In the genomic region with DNA sequence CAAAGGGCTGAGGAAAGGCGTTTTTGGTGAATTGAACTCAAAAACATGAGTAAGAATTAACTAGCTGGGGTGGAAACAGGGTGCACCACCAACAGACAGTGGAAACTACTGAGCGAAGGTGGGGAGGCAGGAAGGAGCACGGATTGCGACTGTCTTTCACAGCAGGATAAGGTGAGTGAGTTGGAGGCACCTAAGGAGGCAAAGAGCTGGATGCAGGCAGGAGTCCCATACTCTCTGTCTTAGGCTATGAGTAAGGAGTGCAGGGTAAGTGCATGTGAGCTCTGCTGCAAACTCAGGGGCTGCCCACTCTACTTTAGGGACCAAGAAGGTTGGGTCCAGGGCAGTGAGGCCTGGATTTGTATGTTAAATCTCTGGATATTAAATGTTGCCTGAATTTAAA, we compare ENCODE assay signal across 1 cellular context.
TF ChIP-seq lines count a peak whose summit lies in the region.

No MANE protein-coding gene starts in this region.

TF ChIP-seq in H1, 55 proteins besides CTCF, POLR2A, EP300 and RAD21:
- TF ChIP-seq JUN (IDR thresholded peaks at IDR 0.05; ENCODE audit: low read depth, low read length) (no peak), TCF12 (IDR thresholded peaks at IDR 0.05; ENCODE audit: low read depth, low read length) (no peak), TAF1 (IDR thresholded peaks at IDR 0.05; ENCODE audit: low read depth, low read length) (no peak), EGR1 (IDR thresholded peaks at IDR 0.05; ENCODE audit: borderline replicate concordance, low read depth, low read length) (no peak), BRCA1 (IDR thresholded peaks at IDR 0.05; ENCODE audit: low read depth, low read length) (no peak), POU5F1 (IDR thresholded peaks at IDR 0.05; ENCODE audit: low read depth, low read length) (no peak), HDAC2 (IDR thresholded peaks at IDR 0.05; ENCODE audit: borderline replicate concordance in 1 of 2, low read depth in 2 of 2, low read length in 2 of 2) (no peak), KDM5A (IDR thresholded peaks at IDR 0.05; ENCODE audit: low read length) (no peak), TEAD4 (IDR thresholded peaks at IDR 0.05; ENCODE audit: low read depth, low read length) (no peak), CHD7 (IDR thresholded peaks at IDR 0.05; ENCODE audit: insufficient replicate concordance, low read length) (no peak), RNF2 (IDR thresholded peaks at IDR 0.05; ENCODE audit: borderline replicate concordance, low read depth, low read length, missing control alignments, poor library complexity, severe bottlenecking) (no peak), CEBPB (IDR thresholded peaks at IDR 0.05; ENCODE audit: low read depth, low read length) (no peak)
- TF ChIP-seq, protein P1, sequence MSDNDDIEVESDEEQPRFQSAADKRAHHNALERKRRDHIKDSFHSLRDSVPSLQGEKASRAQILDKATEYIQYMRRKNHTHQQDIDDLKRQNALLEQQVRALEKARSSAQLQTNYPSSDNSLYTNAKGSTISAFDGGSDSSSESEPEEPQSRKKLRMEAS (IDR thresholded peaks at IDR 0.05) = no peak
